In genomic region chr5:80825780-80826460, GRCh38 we compare ENCODE assay signal across 24 cellular contexts.
DNase-seq lines count a peak whose midpoint lies in the region; ATAC-seq, FAIRE-seq and TF ChIP-seq lines count a peak whose summit lies in the region.
"Had no signal": no experiment of that assay in that cellular context is flagged by ENCODE, and none has a peak within 500 bp of the region (broad histone marks: within the 10 kb centered on the region; RNA-seq: fewer than 3 reads in every experiment).

No MANE protein-coding gene starts in this region.

- no peak for TF ChIP-seq CTCF in 22Rv1 (IDR thresholded peaks at IDR 0.05)
- TF ChIP-seq CTCF in osteocyte (IDR thresholded peaks at IDR 0.05) = no peak

- H3K36me3 Mint-ChIP-seq in osteocyte (ENCODE audit: unreplicated experiment) = peaks cover 23% of the 10 kb centered on the region
- peaks cover 58% of the 10 kb centered on the region for H3K36me3 Mint-ChIP-seq in activated naive CD4-positive, alpha-beta T cell treated with anti-CD3 and anti-CD28 coated beads, Interleukin-2, amount 10 ng/mL, durations not matched to agents 7 days and 5 days

- no peaks in the 10 kb centered on the region for H3K4me1 Mint-ChIP-seq in osteocyte (ENCODE audit: unreplicated experiment)
- H3K4me1 Mint-ChIP-seq in activated naive CD4-positive, alpha-beta T cell treated with anti-CD3 and anti-CD28 coated beads, Interleukin-2, amount 10 ng/mL, durations not matched to agents 7 days and 5 days = no peaks in the 10 kb centered on the region
- H3K4me1 Mint-ChIP-seq: activated CD8-positive, alpha-beta memory T cell treated with anti-CD3 and anti-CD28 coated beads, Interleukin-2, amount 10 ng/mL, durations not matched to agents 7 days and 5 days; CD8-positive, alpha-beta memory T cell; natural killer cell had no signal

- peak; percentile 18 for DNase-seq in EH (ENCODE audit: low read depth)
- DNase-seq in OCI-M1 (lab: John Stamatoyannopoulos, UW) = peak; percentile 25
- no peak for DNase-seq in T-helper 1 cell
- DNase-seq in osteocyte (ENCODE audit: extremely low spot score, unreplicated experiment) = no peak
- no peak for DNase-seq in activated naive CD4-positive, alpha-beta T cell treated with anti-CD3 and anti-CD28 coated beads, Interleukin-2, amount 10 ng/mL, durations not matched to agents 7 days and 5 days
- DNase-seq: activated CD8-positive, alpha-beta memory T cell treated with anti-CD3 and anti-CD28 coated beads, Interleukin-2, amount 10 ng/mL, durations not matched to agents 7 days and 5 days; CD8-positive, alpha-beta memory T cell; effector CD8-positive, alpha-beta T cell; HCEC 1CT; hypothalamus; mesenchymal stem cell; natural killer cell; NCI-H1436; SHP77 treated with DMSO at 0.1 percent for 48 hours; stimulated activated CD4-positive, alpha-beta T cell treated with anti-CD3 and anti-CD28 coated beads, Interleukin-2, amount 100 ng/mL, for 48 hours; T-helper 2 cell; upper lobe of right lung had no signal

- peak overlapping the region; percentile 9; the same call in 1 of the 2 replicates for H3K27ac ChIP-seq in 22Rv1
- H3K27ac ChIP-seq: cardiac muscle cell, upper lobe of right lung had no signal

- no peak overlapping the region for H3K4me3 Mint-ChIP-seq in osteocyte (ENCODE audit: unreplicated experiment)
- no peak overlapping the region for H3K4me3 Mint-ChIP-seq in activated naive CD4-positive, alpha-beta T cell treated with anti-CD3 and anti-CD28 coated beads, Interleukin-2, amount 10 ng/mL, durations not matched to agents 7 days and 5 days
- H3K4me3 Mint-ChIP-seq: activated CD8-positive, alpha-beta memory T cell treated with anti-CD3 and anti-CD28 coated beads, Interleukin-2, amount 10 ng/mL, durations not matched to agents 7 days and 5 days; CD8-positive, alpha-beta memory T cell; natural killer cell had no signal

- CTCF ChIA-PET in activated naive CD4-positive, alpha-beta T cell treated with anti-CD3 and anti-CD28 coated beads, Interleukin-2, amount 10 ng/mL, durations not matched to agents 7 days and 5 days (lab: Charles Lee) = no interaction called here

- ATAC-seq in GM18511 (IDR thresholded peaks at IDR 0.05; ENCODE audit: unreplicated experiment) = no peak
- ATAC-seq: activated CD8-positive, alpha-beta memory T cell treated with anti-CD3 and anti-CD28 coated beads, Interleukin-2, amount 10 ng/mL, durations not matched to agents 7 days and 5 days; GM12878; K562; natural killer cell; upper lobe of right lung had no signal

- peaks cover 16% of the 10 kb centered on the region for H3K9me3 Mint-ChIP-seq in osteocyte (ENCODE audit: unreplicated experiment)
- H3K9me3 Mint-ChIP-seq in activated naive CD4-positive, alpha-beta T cell treated with anti-CD3 and anti-CD28 coated beads, Interleukin-2, amount 10 ng/mL, durations not matched to agents 7 days and 5 days = peaks cover 30% of the 10 kb centered on the region

- H3K27ac Mint-ChIP-seq in osteocyte (ENCODE audit: unreplicated experiment) = no peak overlapping the region
- no peak overlapping the region for H3K27ac Mint-ChIP-seq in activated naive CD4-positive, alpha-beta T cell treated with anti-CD3 and anti-CD28 coated beads, Interleukin-2, amount 10 ng/mL, durations not matched to agents 7 days and 5 days
- H3K27ac Mint-ChIP-seq: activated CD8-positive, alpha-beta memory T cell treated with anti-CD3 and anti-CD28 coated beads, Interleukin-2, amount 10 ng/mL, durations not matched to agents 7 days and 5 days; activated T-helper 2 cell treated with anti-CD3 and anti-CD28 coated beads, Interferon-gamma antibody, Interleukin-2, Interleukin-4, amounts not matched to agents 10 μg/mL and 5 μg/mL and 100 μg/mL, durations not matched to agents 14 hours and 24 hours and 36 hours; natural killer cell had no signal

- FAIRE-seq in endometrium (lab: Jason Lieb, UNC) = peak; percentile 18
- FAIRE-seq: GM12878, K562 had no signal

- H3K27me3 Mint-ChIP-seq in osteocyte (ENCODE audit: unreplicated experiment) = no peaks in the 10 kb centered on the region
- no peaks in the 10 kb centered on the region for H3K27me3 Mint-ChIP-seq in activated naive CD4-positive, alpha-beta T cell treated with anti-CD3 and anti-CD28 coated beads, Interleukin-2, amount 10 ng/mL, durations not matched to agents 7 days and 5 days
- H3K27me3 Mint-ChIP-seq: activated CD8-positive, alpha-beta memory T cell treated with anti-CD3 and anti-CD28 coated beads, Interleukin-2, amount 10 ng/mL, durations not matched to agents 7 days and 5 days; CD8-positive, alpha-beta memory T cell had no signal

Comparison
In these comparisons a context has a peak if more than half of its experiments do, and no peak if none do; other contexts are left out.
1. DNase-seq: peak in EH (single experiment) and OCI-M1 (single experiment); none in T-helper 1 cell (0 of 5), osteocyte (single experiment) and activated naive CD4-positive, alpha-beta T cell treated with anti-CD3 and anti-CD28 coated beads, Interleukin-2, amount 10 ng/mL, durations not matched to agents 7 days and 5 days (single experiment).